ENCODE assay signal across 18 cellular contexts in genomic region chr2:235954281-235954680, GRCh38.
"Had no signal": no experiment of that assay in that cellular context is flagged by ENCODE, and none has a peak within 500 bp of the region (broad histone marks: within the 10 kb centered on the region; RNA-seq: fewer than 3 reads in every experiment).

No MANE protein-coding gene starts in this region.

- H3K27ac ChIP-seq: epithelial cell of prostate, esophagus squamous epithelium, gastroesophageal sphincter, left ventricle myocardium inferior, lower lobe of right lung, ovary, thoracic aorta, transverse colon had no signal

- H3K4me2 ChIP-seq: smooth muscle cell had no signal

- ATAC-seq: gastroesophageal sphincter; left cardiac atrium; lower lobe of right lung; right cardiac atrium; stimulated activated memory B cell treated with anti-CD40 and anti-IgM and Interleukin-4, amounts not matched to agents 10 μg/mL and 1 μg/mL and 100 μg/mL, for 72 hours had no signal

- H3K4me1 ChIP-seq: esophagus squamous epithelium, gastroesophageal sphincter, left ventricle myocardium inferior, lower lobe of right lung, transverse colon had no signal

- H3K36me3 ChIP-seq: lower lobe of right lung, ovary, thoracic aorta, transverse colon had no signal

- DNase-seq: effector memory CD4-positive, alpha-beta T cell; esophagus squamous epithelium; foreskin fibroblast; kidney; left cardiac atrium; left ventricle myocardium inferior; lower lobe of right lung; nephron progenitor cell; ovary; right cardiac atrium; stimulated activated CD4-positive, alpha-beta T cell treated with anti-CD3 and anti-CD28 coated beads, Interleukin-1b, Interleukin-23, amount 100 ng/mL, for 48 hours; stimulated activated CD4-positive, alpha-beta T cell treated with anti-CD3 and anti-CD28 coated beads, Interleukin-4, amount 100 ng/mL, for 24 hours; transverse colon had no signal

- H3K9me3 ChIP-seq: esophagus squamous epithelium, gastroesophageal sphincter, left ventricle myocardium inferior, lower lobe of right lung, ovary, thoracic aorta, transverse colon had no signal

- H3K27me3 ChIP-seq: esophagus squamous epithelium, gastroesophageal sphincter, ovary, transverse colon had no signal

- H3K4me3 ChIP-seq: esophagus squamous epithelium, gastroesophageal sphincter, left ventricle myocardium inferior, lower lobe of right lung, ovary, smooth muscle cell, thoracic aorta, transverse colon had no signal
